ENCODE assay signal across 9 cellular contexts in the genomic region with DNA sequence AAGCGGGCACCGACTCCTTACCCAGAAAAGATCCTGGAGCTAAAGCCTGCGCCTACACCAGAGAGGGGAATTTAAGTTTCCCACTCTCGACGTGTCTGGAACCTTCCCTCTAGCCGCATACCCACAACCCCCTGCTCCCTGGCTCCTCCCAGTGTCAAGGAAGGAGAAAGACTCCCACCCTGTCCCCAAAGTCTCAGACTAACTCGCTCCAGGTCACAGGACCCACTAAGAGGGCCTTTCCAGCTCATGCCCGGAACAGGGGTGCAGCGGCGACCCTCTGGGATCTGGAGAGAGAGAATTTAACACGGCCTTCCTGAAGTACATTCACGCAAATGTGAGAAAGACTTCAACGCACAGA. TPM values are rescaled to one million over a fixed set of nuclear protein-coding genes. Genes with fewer than 3 reads are reported as not detected.
A peak's percentile ranks its signal among the peaks of the same experiment; 100 is the strongest.
DNase-seq lines count a peak whose midpoint lies in the region; ATAC-seq and TF ChIP-seq lines count a peak whose summit lies in the region.
"Had no signal": no experiment of that assay in that cellular context is flagged by ENCODE, and none has a peak within 500 bp of the region (broad histone marks: within the 10 kb centered on the region; RNA-seq: fewer than 3 reads in every experiment).

No MANE protein-coding gene starts in this region.

- no peak overlapping the region for H3K9ac ChIP-seq in rectal smooth muscle tissue (ENCODE audit: low read length)

- H3K9me3 ChIP-seq in left ventricle myocardium inferior (replicated peaks) (no peaks in the 10 kb centered on the region), SJCRH30 (replicated peaks) (no peaks in the 10 kb centered on the region)

- H3K27me3 Mint-ChIP-seq in T-cell: peaks cover 69 to 82% of the 10 kb centered on the region in 2 donors

- H3K36me3 ChIP-seq in left ventricle myocardium inferior: no peaks in the 10 kb centered on the region
- H3K36me3 ChIP-seq in rectal smooth muscle tissue (ENCODE audit: control insufficient read depth, insufficient read depth, low read length): no peaks in the 10 kb centered on the region
- H3K36me3 ChIP-seq in SJCRH30: no peaks in the 10 kb centered on the region

- POLR2A ChIA-PET in T-cell (lab: Charles Lee): interaction anchor here in 1 of 2 donors (1.2 kb wide), 1 partner anchor 22 kb away, joined by 3 read pairs; no protein-coding TSS in a partner anchor

- H3K4me3 Mint-ChIP-seq in T-cell: peak overlapping the region; percentile 65 to 93 (median 69)

- peaks cover 40 to 58% (median 45%) of the 10 kb centered on the region in 3 donors for H3K4me1 Mint-ChIP-seq in T-cell

- H3K36me3 Mint-ChIP-seq in T-cell: no peaks in the 10 kb centered on the region

- in situ Hi-C loops in GM13976 (cut with MboI; ENCODE audit: low sequenced_read_pairs, unreplicated experiment): loop anchor here (25.0 kb wide), 1 partner anchor 410 kb away; the partner anchor contains the start of gene NKX2-2

- intact Hi-C loops in left ventricle myocardium inferior (cut with micrococcal nuclease): no loop called here

- H3K4me1 ChIP-seq in left ventricle myocardium inferior (peaks cover 55% of the 10 kb centered on the region), rectal smooth muscle tissue (ENCODE audit: control insufficient read depth, insufficient read depth, low read length) (peaks cover 2% of the 10 kb centered on the region), SJCRH30 (no peaks in the 10 kb centered on the region)

- ATAC-seq in T-cell (replicated peaks in 1 of 4) (peak in 1 of 4 experiments; percentile 20), GM19324 (IDR thresholded peaks at IDR 0.05; ENCODE audit: low FRiP score, unreplicated experiment) (no peak), HG02678 (IDR thresholded peaks at IDR 0.05; ENCODE audit: unreplicated experiment) (no peak)

- DNase-seq in GM13976 (ENCODE audit: low spot score) (peak; percentile 50), T-cell (peak in 2 of 34 experiments; percentile 9 to 27), left ventricle myocardium inferior (no peak), SJCRH30 (no peak)
- DNase-seq in activated CD4-positive, CD25-positive, alpha-beta regulatory T cell treated with anti-CD3 and anti-CD28 coated beads, Interleukin-2, amount 50 U/mL, for 72 hours: no peak

- peak overlapping the region; percentile 62 for H3K4me3 ChIP-seq in left ventricle myocardium inferior
- H3K4me3 ChIP-seq in rectal smooth muscle tissue (ENCODE audit: low read length): peak overlapping the region; percentile 55
- H3K4me3 ChIP-seq in SJCRH30: no peak overlapping the region

- H3K9me3 Mint-ChIP-seq in T-cell: no peaks in the 10 kb centered on the region

- TF ChIP-seq CTCF in GM13976 (IDR thresholded peaks at IDR 0.05; ENCODE audit: borderline replicate concordance, control extremely low read depth, extremely low read depth, insufficient read depth, missing control alignments): no peak
- TF ChIP-seq CTCF in left ventricle myocardium inferior (IDR thresholded peaks at IDR 0.05; ENCODE audit: borderline replicate concordance): no peak

- H3K27ac ChIP-seq in left ventricle myocardium inferior (replicated peaks): no peak overlapping the region
- no peak overlapping the region for H3K27ac ChIP-seq in rectal smooth muscle tissue (ENCODE audit: low read depth, low read length)
- H3K27ac ChIP-seq in SJCRH30: no peak overlapping the region
- H3K27ac ChIP-seq: VCaP had no signal

- no peak overlapping the region for H3K27ac Mint-ChIP-seq in T-cell

- H3K27me3 ChIP-seq in left ventricle myocardium inferior (ENCODE audit: low read depth) (peaks cover 100% of the 10 kb centered on the region), rectal smooth muscle tissue (ENCODE audit: control insufficient read depth, insufficient read depth, low read length) (peaks cover 65% of the 10 kb centered on the region), SJCRH30 (no peaks in the 10 kb centered on the region)

- CTCF ChIA-PET in T-cell (lab: Charles Lee): interaction anchor here in 1 of 2 donors (0.7 kb wide), 1 partner anchor 416 kb away, joined by 3 read pairs; no protein-coding TSS in a partner anchor

RNA-seq across cellular contexts. Expression of gene LINC00237, which starts 3.9 kb away (rescaled TPM):
- total RNA-seq in T-cell (not detected), left ventricle myocardium inferior (not detected)
- not detected in 2 replicates for total RNA-seq in SJCRH30 (2014; rRNA removed; shearing (Covaris generic))

RNA-seq across cellular contexts. Expression of gene KIZ, which starts 23.7 kb away (rescaled TPM):
- total RNA-seq in T-cell (10 to 100 TPM; 30.1 to 44.0 (median 41.2) TPM), left ventricle myocardium inferior (42.3 TPM)
- total RNA-seq in SJCRH30 (2014; rRNA removed; shearing (Covaris generic)): 17.8 and 18.3 TPM in 2 replicates
